Comparison of ENCODE assay signal across 1 cellular context in the genomic region with DNA sequence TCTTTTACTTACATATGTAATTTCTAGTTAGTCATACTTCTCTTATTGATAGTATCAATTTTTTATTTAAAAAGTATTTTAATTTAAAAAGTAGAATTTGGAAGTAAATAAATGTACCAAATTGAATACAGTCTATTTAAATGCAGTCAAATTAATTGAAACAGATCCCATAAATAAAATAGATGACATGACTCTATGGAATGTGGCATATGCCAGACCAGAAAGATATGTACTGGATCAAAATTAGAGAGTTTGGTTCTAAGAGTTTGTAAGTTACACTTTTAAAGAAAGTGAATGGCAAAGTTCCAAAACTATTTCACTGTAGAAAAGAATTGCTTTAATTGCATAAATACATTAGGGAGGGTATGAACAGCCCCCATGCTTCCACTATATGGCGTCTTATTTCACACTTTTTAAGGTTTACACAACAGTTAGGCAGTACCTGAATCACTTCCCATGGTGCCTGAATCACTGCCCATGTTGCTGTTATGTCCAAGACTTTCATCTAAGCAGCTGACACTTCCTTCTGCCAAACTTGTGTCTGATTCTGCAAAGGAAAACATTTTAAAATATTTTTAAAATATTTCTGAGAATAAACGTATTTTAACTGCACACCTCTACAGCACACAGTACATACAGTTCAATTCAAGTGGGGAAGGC.
A peak's percentile ranks its signal among the peaks of the same experiment; 100 is the strongest.
TF ChIP-seq lines count a peak whose summit lies in the region.

No MANE protein-coding gene starts in this region.

TF ChIP-seq in IMR-90, 13 proteins besides CTCF, POLR2A, EP300 and RAD21:
- TF ChIP-seq CEBPB (IDR thresholded peaks at IDR 0.05; ENCODE audit: low read depth, low read length) (0 out of 2 replicates have a peak, but pooled peaks have one; percentile 33), SMC3 (IDR thresholded peaks at IDR 0.05; ENCODE audit: low read depth, low read length) (no peak)
